Comparison of ENCODE assay signal across 8 cellular contexts in genomic region chr16:30637952-30638351, GRCh38. TPM values are rescaled to one million over a fixed set of nuclear protein-coding genes. Genes with fewer than 3 reads are reported as not detected.
DNase-seq lines count a peak whose midpoint lies in the region; ATAC-seq, FAIRE-seq and TF ChIP-seq lines count a peak whose summit lies in the region.

No MANE protein-coding gene starts in this region.

- intact Hi-C loops in K562 (cut with micrococcal nuclease) = no loop called here

- H3K27ac ChIP-seq in K562 (ENCODE audit: extremely low read depth, low read depth, low read length) = no peak overlapping the region

- no peaks in the 10 kb centered on the region for H3K27me3 ChIP-seq in K562 (ENCODE audit: control insufficient read depth in 2 of 2, insufficient read depth in 2 of 2, low read length in 2 of 2)

- no peak overlapping the region for H3K4me2 ChIP-seq in K562 (ENCODE audit: insufficient read depth, low read length)

- H3K27me3 Mint-ChIP-seq in progenitor cell of endocrine pancreas = peaks cover 4% of the 10 kb centered on the region

- H2AFZ ChIP-seq in K562 (ENCODE audit: low read depth, low read length) = no peak overlapping the region

- no peaks in the 10 kb centered on the region for H3K36me3 Mint-ChIP-seq in progenitor cell of endocrine pancreas (ENCODE audit: insufficient read depth)

- H3K36me3 ChIP-seq in K562 (ENCODE audit: control insufficient read depth, insufficient read depth, low read length) = no peaks in the 10 kb centered on the region

- no peaks in the 10 kb centered on the region for H3K9me3 Mint-ChIP-seq in progenitor cell of endocrine pancreas (ENCODE audit: low read depth)

- H3K4me3 ChIP-seq in GM12865 (ENCODE audit: low read depth, low read length) = no peak overlapping the region
- no peak overlapping the region for H3K4me3 ChIP-seq in K562

- in situ Hi-C loops in K562 (cut with MboI) = loop anchor here (25.0 kb wide), 2 partner anchors 426 to 1176 kb away; partner anchors contain the start of genes BOLA2, SLX1B and SULT1A4

- H3K4me1 ChIP-seq in K562 (replicated peaks in 1 of 2; ENCODE audit: control insufficient read depth in 2 of 2, insufficient read depth in 2 of 2, low read length in 2 of 2) = peaks cover 0 to 23% of the 10 kb centered on the region in 2 experiments; a peak in 2 of 5 replicates

- TF ChIP-seq RAD21 in K562 (CRISPR knock-in tag; conservative IDR thresholded peaks at IDR 0.05 in 1 of 2, IDR thresholded peaks at IDR 0.05 in 1 of 2) = peak; percentile 81 to 85

- TF ChIP-seq CTCF in GM12865 (IDR thresholded peaks at IDR 0.05; ENCODE audit: insufficient read depth, low read depth, low read length, missing control alignments) = peak; percentile 56
- peak; percentile 76 to 90 (median 82) for TF ChIP-seq CTCF in K562 (IDR thresholded peaks at IDR 0.05 in 2 of 3, conservative IDR thresholded peaks at IDR 0.05 in 1 of 3; ENCODE audit: insufficient read depth in 2 of 3, low read depth in 1 of 3, low read length in 3 of 3)
- TF ChIP-seq CTCF in progenitor cell of endocrine pancreas (IDR thresholded peaks at IDR 0.05; ENCODE audit: unreplicated experiment) = peak; percentile 41

- H3K27ac Mint-ChIP-seq in progenitor cell of endocrine pancreas = no peak overlapping the region

- BruUV-seq in K562 (replicated peaks; lab: Mats Ljungman, UMichigan) = no TSS peak

- ATAC-seq in K562 (peak; percentile 63), HG02588 (IDR thresholded peaks at IDR 0.05; ENCODE audit: unreplicated experiment) (no peak), GM18870 (IDR thresholded peaks at IDR 0.05; ENCODE audit: unreplicated experiment) (no peak)

- FAIRE-seq in K562 (lab: Jason Lieb, UNC) = peak; percentile 88

- H3K9me3 ChIP-seq in K562 (replicated peaks; ENCODE audit: control insufficient read depth, insufficient read depth, low read depth, low read length) = no peaks in the 10 kb centered on the region

- WGBS in K562 (ENCODE audit: insufficient coverage, low coverage, missing lambda C conversion rate) = 6% methylated on average over 1 of the region's 1 CpG

- CTCF ChIA-PET in K562 (lab: Yijun Ruan, JAX; ENCODE audit: low intra/inter-chr PET ratio) = no interaction called here

- H3K9me1 ChIP-seq in K562 (ENCODE audit: control insufficient read depth, insufficient read depth, low read length) = no peaks in the 10 kb centered on the region

- no peak for TF ChIP-seq POLR2A in K562 (conservative IDR thresholded peaks at IDR 0.05)

- DNase-seq in A172 (ENCODE audit: low spot score) (peak; percentile 75), GM12865 (ENCODE audit: low read depth) (peak; percentile 58), NCI-H2196 (lab: John Stamatoyannopoulos, UW; ENCODE audit: unreplicated experiment) (peak; percentile 49), K562 (ENCODE audit: extremely low read depth in 1 of 4, low spot score in 3 of 4) (peak in 2 of 4 experiments; percentile 35 to 72), progenitor cell of endocrine pancreas (ENCODE audit: low spot score, unreplicated experiment) (no peak), hepatic stellate cell (ENCODE audit: low spot score) (no peak)

- peaks cover 8% of the 10 kb centered on the region for H3K4me1 Mint-ChIP-seq in progenitor cell of endocrine pancreas (ENCODE audit: low read depth)

- H4K20me1 ChIP-seq in K562 (replicated peaks; ENCODE audit: control insufficient read depth, insufficient read depth, low read length) = no peaks in the 10 kb centered on the region

- POLR2A ChIA-PET in K562 (lab: Yijun Ruan, JAX) = no interaction called here

- H3K4me3 Mint-ChIP-seq in progenitor cell of endocrine pancreas (ENCODE audit: low read depth) = no peak overlapping the region

- no peak for TF ChIP-seq EP300 in K562 (IDR thresholded peaks at IDR 0.05; ENCODE audit: low read length)

- peaks cover 24% of the 10 kb centered on the region for H3K79me2 ChIP-seq in K562 (ENCODE audit: control insufficient read depth, insufficient read depth, low read length)

- H3K9ac ChIP-seq in K562 (ENCODE audit: insufficient read depth in 1 of 2, low read depth in 2 of 2, low read length in 2 of 2) = no peak overlapping the region

RNA-seq across cellular contexts. Expression of gene PRR14, which starts 12.8 kb away (rescaled TPM):
- 9.1 and 13.7 TPM in 2 replicates for total RNA-seq in A172 (2014; rRNA removed; shearing (Covaris generic))
- total RNA-seq in K562 (2011; cell fraction: chromatin; rRNA removed; ENCODE audit: low replicate concordance) = 27.0 and 46.3 TPM in 2 replicates
- total RNA-seq in K562 (2011; cell fraction: nucleolus; rRNA removed) = 23.7 and 30.5 TPM in 2 replicates
- total RNA-seq in K562 (2011; cell fraction: nucleoplasm; rRNA removed) = 29.4 and 33.8 TPM in 2 replicates
- 15.6 and 20.2 TPM in 2 replicates for total RNA-seq in K562 (2014; rRNA removed)
- 6.5 and 6.8 TPM in 2 replicates for total RNA-seq in K562 (2014; rRNA removed; fragmentation: Illumina TruSeq; extraction: Trizol)
- 11.5 and 12.5 TPM in 2 replicates for total RNA-seq in K562 (2015; rRNA removed; fragmentation: Illumina TruSeq; extraction: Trizol)
- 62.1 and 63.1 TPM in 2 replicates for total RNA-seq in K562 (2021)
- polyA plus RNA-seq in K562 (2011; rRNA removed) = 10.0 and 13.0 TPM in 2 replicates
- 6.7 and 10.3 TPM in 2 replicates for polyA plus RNA-seq in K562 (2011; cell fraction: cytosol; rRNA removed)
- polyA plus RNA-seq in K562 (2011; cell fraction: nucleus; rRNA removed) = 58.6 and 70.0 TPM in 2 replicates
- polyA plus RNA-seq in K562 (2012) = 29.3 and 46.6 TPM in 2 replicates
- polyA plus RNA-seq in K562 (2014; fragmentation: Illumina TruSeq; extraction: Trizol) = 23.8 and 38.3 TPM in 2 replicates
- 1 to 10 TPM; 2.2 to 2.3 TPM for polyA plus RNA-seq in K562 (2014; fragmentation: Nextera tagmentation; extraction: Ambion mirVana)
- polyA plus RNA-seq in K562 (2014; rRNA removed) = 20.5 and 26.7 TPM in 2 replicates
- polyA minus RNA-seq in K562 (2011; rRNA and poly(A)+ RNA removed) = 3.1 and 4.4 TPM in 2 replicates
- 7.0 and 17.7 TPM in 2 replicates for polyA minus RNA-seq in K562 (2011; cell fraction: cytosol; rRNA and poly(A)+ RNA removed)
- 14.7 and 23.4 TPM in 2 replicates for polyA minus RNA-seq in K562 (2011; cell fraction: nucleus; rRNA and poly(A)+ RNA removed)
- total RNA-seq in progenitor cell of endocrine pancreas = 57.6 and 58.7 TPM in 2 replicates

RNA-seq across cellular contexts. Expression of gene FBRS, which starts 20.3 kb away (rescaled TPM):
- total RNA-seq in A172 (2014; rRNA removed; shearing (Covaris generic)) = 16.0 and 24.9 TPM in 2 replicates
- 93.9 and 185 TPM in 2 replicates for total RNA-seq in K562 (2011; cell fraction: chromatin; rRNA removed; ENCODE audit: low replicate concordance)
- 89.2 and 107 TPM in 2 replicates for total RNA-seq in K562 (2011; cell fraction: nucleolus; rRNA removed)
- total RNA-seq in K562 (2011; cell fraction: nucleoplasm; rRNA removed) = 100 and 120 TPM in 2 replicates
- total RNA-seq in K562 (2014; rRNA removed) (13.1 and 19.0 TPM in 2 replicates), K562 (2014; rRNA removed; fragmentation: Illumina TruSeq; extraction: Trizol) (6.9 and 8.1 TPM in 2 replicates), K562 (2015; rRNA removed; fragmentation: Illumina TruSeq; extraction: Trizol) (15.6 and 17.9 TPM in 2 replicates), K562 (2021) (50.1 and 59.5 TPM in 2 replicates), progenitor cell of endocrine pancreas (75.3 and 91.1 TPM in 2 replicates)
- polyA plus RNA-seq in K562 (2011; rRNA removed) (5.4 and 11.8 TPM in 2 replicates), K562 (2014; fragmentation: Illumina TruSeq; extraction: Trizol) (21.7 and 32.6 TPM in 2 replicates), K562 (2014; fragmentation: Nextera tagmentation; extraction: Ambion mirVana) (under 1 TPM; 0.32 to 0.46 TPM), K562 (2014; rRNA removed) (21.9 and 25.1 TPM in 2 replicates)
- 4.5 and 5.9 TPM in 2 replicates for polyA plus RNA-seq in K562 (2011; cell fraction: cytosol; rRNA removed)
- 95.4 and 113 TPM in 2 replicates for polyA plus RNA-seq in K562 (2011; cell fraction: nucleus; rRNA removed)
- 30.9 and 42.6 TPM in 2 replicates for polyA plus RNA-seq in K562 (2012)
- 9.1 and 10.0 TPM in 2 replicates for polyA minus RNA-seq in K562 (2011; rRNA and poly(A)+ RNA removed)
- 10.9 and 11.7 TPM in 2 replicates for polyA minus RNA-seq in K562 (2011; cell fraction: cytosol; rRNA and poly(A)+ RNA removed)
- 49.8 and 67.5 TPM in 2 replicates for polyA minus RNA-seq in K562 (2011; cell fraction: nucleus; rRNA and poly(A)+ RNA removed)

RNA-seq across cellular contexts. Expression of gene ZNF689, which starts 27.8 kb away (rescaled TPM):
- total RNA-seq in A172 (2014; rRNA removed; shearing (Covaris generic)) = 11.7 and 16.6 TPM in 2 replicates
- total RNA-seq in K562 (2011; cell fraction: chromatin; rRNA removed; ENCODE audit: low replicate concordance) = 6.2 and 13.7 TPM in 2 replicates
- total RNA-seq in K562 (2011; cell fraction: nucleolus; rRNA removed) = 11.6 and 16.5 TPM in 2 replicates
- 7.8 and 9.5 TPM in 2 replicates for total RNA-seq in K562 (2011; cell fraction: nucleoplasm; rRNA removed)
- total RNA-seq in K562 (2014; rRNA removed) (11.4 and 14.6 TPM in 2 replicates), K562 (2014; rRNA removed; fragmentation: Illumina TruSeq; extraction: Trizol) (8.4 and 8.7 TPM in 2 replicates), K562 (2015; rRNA removed; fragmentation: Illumina TruSeq; extraction: Trizol) (12.0 and 12.1 TPM in 2 replicates), K562 (2021) (15.4 and 16.9 TPM in 2 replicates), progenitor cell of endocrine pancreas (23.3 and 24.5 TPM in 2 replicates)
- polyA plus RNA-seq in K562 (2011; rRNA removed) (8.0 and 9.6 TPM in 2 replicates), K562 (2014; fragmentation: Illumina TruSeq; extraction: Trizol) (11.6 and 12.3 TPM in 2 replicates), K562 (2014; fragmentation: Nextera tagmentation; extraction: Ambion mirVana) (1 to 10 TPM; 5.4 to 5.7 TPM), K562 (2014; rRNA removed) (10.2 and 10.8 TPM in 2 replicates)
- polyA plus RNA-seq in K562 (2011; cell fraction: cytosol; rRNA removed) = 8.9 and 19.1 TPM in 2 replicates
- 8.3 and 9.8 TPM in 2 replicates for polyA plus RNA-seq in K562 (2011; cell fraction: nucleus; rRNA removed)
- 7.8 and 9.0 TPM in 2 replicates for polyA plus RNA-seq in K562 (2012)
- polyA minus RNA-seq in K562 (2011; rRNA and poly(A)+ RNA removed) = 8.2 and 10.0 TPM in 2 replicates
- polyA minus RNA-seq in K562 (2011; cell fraction: cytosol; rRNA and poly(A)+ RNA removed) = 11.1 TPM in 2 replicates
- 7.8 and 8.9 TPM in 2 replicates for polyA minus RNA-seq in K562 (2011; cell fraction: nucleus; rRNA and poly(A)+ RNA removed)

RNA-seq across cellular contexts. Expression of gene ZNF785, which starts 52.5 kb away (rescaled TPM):
- not detected in 2 replicates for total RNA-seq in A172 (2014; rRNA removed; shearing (Covaris generic))
- total RNA-seq in K562 (2011; cell fraction: chromatin; rRNA removed; ENCODE audit: low replicate concordance) = 39.3 and 45.4 TPM in 2 replicates
- total RNA-seq in K562 (2011; cell fraction: nucleolus; rRNA removed) = 37.5 and 42.2 TPM in 2 replicates
- 41.3 and 53.4 TPM in 2 replicates for total RNA-seq in K562 (2011; cell fraction: nucleoplasm; rRNA removed)
- total RNA-seq in K562 (2014; rRNA removed) (6.9 and 7.2 TPM in 2 replicates), K562 (2014; rRNA removed; fragmentation: Illumina TruSeq; extraction: Trizol) (4.6 and 4.8 TPM in 2 replicates), K562 (2015; rRNA removed; fragmentation: Illumina TruSeq; extraction: Trizol) (6.2 and 6.4 TPM in 2 replicates), K562 (2021) (9.7 and 11.6 TPM in 2 replicates), progenitor cell of endocrine pancreas (46.2 and 50.0 TPM in 2 replicates)
- polyA plus RNA-seq in K562 (2011; rRNA removed) (10.6 and 12.4 TPM in 2 replicates), K562 (2014; fragmentation: Illumina TruSeq; extraction: Trizol) (4.7 and 5.0 TPM in 2 replicates), K562 (2014; fragmentation: Nextera tagmentation; extraction: Ambion mirVana) (under 1 TPM; 0.64 to 0.70 TPM), K562 (2014; rRNA removed) (11.0 and 12.4 TPM in 2 replicates)
- polyA plus RNA-seq in K562 (2011; cell fraction: cytosol; rRNA removed) = 10.0 and 13.3 TPM in 2 replicates
- polyA plus RNA-seq in K562 (2011; cell fraction: nucleus; rRNA removed) = 18.3 and 22.4 TPM in 2 replicates
- polyA plus RNA-seq in K562 (2012) = 6.7 and 11.9 TPM in 2 replicates
- 7.4 and 8.3 TPM in 2 replicates for polyA minus RNA-seq in K562 (2011; rRNA and poly(A)+ RNA removed)
- 4.4 and 4.9 TPM in 2 replicates for polyA minus RNA-seq in K562 (2011; cell fraction: cytosol; rRNA and poly(A)+ RNA removed)
- 13.5 and 16.0 TPM in 2 replicates for polyA minus RNA-seq in K562 (2011; cell fraction: nucleus; rRNA and poly(A)+ RNA removed)

Comparison
In these comparisons a context has a peak if more than half of its experiments do, and no peak if none do; other contexts are left out.
1. DNase-seq: peak in A172 (single experiment), GM12865 (single experiment) and NCI-H2196 (single experiment); none in progenitor cell of endocrine pancreas (single experiment) and hepatic stellate cell (single experiment).
2. Peak in every context shown above with its lines, with median percentiles within 50 percentile points of each other: CTCF ChIP-seq.